2 cellular contexts compared by ENCODE assay signal in genomic region chr17:46853896-46854444, GRCh38.
TF ChIP-seq lines count a peak whose summit lies in the region.

No MANE protein-coding gene starts in this region.

TF ChIP-seq in SK-N-SH treated with all-trans-retinoic acid at 6 μM for 48 hours, 23 proteins besides CTCF, POLR2A, EP300 and RAD21 (continued from another document):
- TF ChIP-seq GLIS3 (CRISPR knock-in tag; IDR thresholded peaks at IDR 0.05) (no peak), POU6F1 (CRISPR knock-in tag; IDR thresholded peaks at IDR 0.05; ENCODE audit: borderline replicate concordance, low read depth) (no peak), ARNTL (CRISPR knock-in tag; IDR thresholded peaks at IDR 0.05; ENCODE audit: borderline replicate concordance, low read depth) (no peak), TCF4 (CRISPR knock-in tag; IDR thresholded peaks at IDR 0.05; ENCODE audit: borderline replicate concordance) (no peak), OSR1 (CRISPR knock-in tag; IDR thresholded peaks at IDR 0.05) (no peak), CREB5 (CRISPR knock-in tag; IDR thresholded peaks at IDR 0.05; ENCODE audit: low read depth) (no peak), RARB (CRISPR knock-in tag; IDR thresholded peaks at IDR 0.05) (no peak), ZNF8 (CRISPR knock-in tag; IDR thresholded peaks at IDR 0.05) (no peak), ZFP3 (CRISPR knock-in tag; IDR thresholded peaks at IDR 0.05) (no peak), ZNF70 (CRISPR knock-in tag; IDR thresholded peaks at IDR 0.05) (no peak), SNAI2 (CRISPR knock-in tag; IDR thresholded peaks at IDR 0.05) (no peak), ZFP30 (CRISPR knock-in tag; IDR thresholded peaks at IDR 0.05) (no peak), PPARA (CRISPR knock-in tag; IDR thresholded peaks at IDR 0.05; ENCODE audit: borderline replicate concordance) (no peak)
- TF ChIP-seq, protein P1, sequence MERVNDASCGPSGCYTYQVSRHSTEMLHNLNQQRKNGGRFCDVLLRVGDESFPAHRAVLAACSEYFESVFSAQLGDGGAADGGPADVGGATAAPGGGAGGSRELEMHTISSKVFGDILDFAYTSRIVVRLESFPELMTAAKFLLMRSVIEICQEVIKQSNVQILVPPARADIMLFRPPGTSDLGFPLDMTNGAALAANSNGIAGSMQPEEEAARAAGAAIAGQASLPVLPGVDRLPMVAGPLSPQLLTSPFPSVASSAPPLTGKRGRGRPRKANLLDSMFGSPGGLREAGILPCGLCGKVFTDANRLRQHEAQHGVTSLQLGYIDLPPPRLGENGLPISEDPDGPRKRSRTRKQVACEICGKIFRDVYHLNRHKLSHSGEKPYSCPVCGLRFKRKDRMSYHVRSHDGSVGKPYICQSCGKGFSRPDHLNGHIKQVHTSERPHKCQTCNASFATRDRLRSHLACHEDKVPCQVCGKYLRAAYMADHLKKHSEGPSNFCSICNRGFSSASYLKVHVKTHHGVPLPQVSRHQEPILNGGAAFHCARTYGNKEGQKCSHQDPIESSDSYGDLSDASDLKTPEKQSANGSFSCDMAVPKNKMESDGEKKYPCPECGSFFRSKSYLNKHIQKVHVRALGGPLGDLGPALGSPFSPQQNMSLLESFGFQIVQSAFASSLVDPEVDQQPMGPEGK (CRISPR knock-in tag; IDR thresholded peaks at IDR 0.05; ENCODE audit: borderline replicate concordance) = no peak
TF ChIP-seq in SK-N-SH treated with all-trans-retinoic acid at 6 μM for 48 hours: peak in this region for 0.

TF ChIP-seq in SK-N-SH, 30 proteins besides CTCF, POLR2A, EP300 and RAD21 (continued from another document):
- TF ChIP-seq SMC3 (IDR thresholded peaks at IDR 0.05; ENCODE audit: low read depth, low read length) (no peak), TAF1 (IDR thresholded peaks at IDR 0.05; ENCODE audit: borderline replicate concordance, low read depth, low read length) (no peak), GATA2 (CRISPR knock-in tag; IDR thresholded peaks at IDR 0.05) (no peak), TEAD4 (IDR thresholded peaks at IDR 0.05; ENCODE audit: borderline replicate concordance, insufficient read depth) (no peak), NFIC (IDR thresholded peaks at IDR 0.05; ENCODE audit: borderline replicate concordance) (no peak), NRF1 (IDR thresholded peaks at IDR 0.05; ENCODE audit: low read depth, low read length) (no peak), RFX5 (IDR thresholded peaks at IDR 0.05; ENCODE audit: low read length) (no peak)
- TF ChIP-seq, protein P2, sequence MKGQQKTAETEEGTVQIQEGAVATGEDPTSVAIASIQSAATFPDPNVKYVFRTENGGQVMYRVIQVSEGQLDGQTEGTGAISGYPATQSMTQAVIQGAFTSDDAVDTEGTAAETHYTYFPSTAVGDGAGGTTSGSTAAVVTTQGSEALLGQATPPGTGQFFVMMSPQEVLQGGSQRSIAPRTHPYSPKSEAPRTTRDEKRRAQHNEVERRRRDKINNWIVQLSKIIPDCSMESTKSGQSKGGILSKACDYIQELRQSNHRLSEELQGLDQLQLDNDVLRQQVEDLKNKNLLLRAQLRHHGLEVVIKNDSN (IDR thresholded peaks at IDR 0.05; ENCODE audit: borderline replicate concordance, low read depth) = no peak
- TF ChIP-seq, protein P3, sequence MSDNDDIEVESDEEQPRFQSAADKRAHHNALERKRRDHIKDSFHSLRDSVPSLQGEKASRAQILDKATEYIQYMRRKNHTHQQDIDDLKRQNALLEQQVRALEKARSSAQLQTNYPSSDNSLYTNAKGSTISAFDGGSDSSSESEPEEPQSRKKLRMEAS (IDR thresholded peaks at IDR 0.05; ENCODE audit: low read depth) = no peak
- TF ChIP-seq, protein P4, sequence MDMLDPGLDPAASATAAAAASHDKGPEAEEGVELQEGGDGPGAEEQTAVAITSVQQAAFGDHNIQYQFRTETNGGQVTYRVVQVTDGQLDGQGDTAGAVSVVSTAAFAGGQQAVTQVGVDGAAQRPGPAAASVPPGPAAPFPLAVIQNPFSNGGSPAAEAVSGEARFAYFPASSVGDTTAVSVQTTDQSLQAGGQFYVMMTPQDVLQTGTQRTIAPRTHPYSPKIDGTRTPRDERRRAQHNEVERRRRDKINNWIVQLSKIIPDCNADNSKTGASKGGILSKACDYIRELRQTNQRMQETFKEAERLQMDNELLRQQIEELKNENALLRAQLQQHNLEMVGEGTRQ (IDR thresholded peaks at IDR 0.05; ENCODE audit: borderline replicate concordance, low read depth, low read length) = no peak
